Comparison of ENCODE assay signal across 19 cellular contexts in the genomic region with DNA sequence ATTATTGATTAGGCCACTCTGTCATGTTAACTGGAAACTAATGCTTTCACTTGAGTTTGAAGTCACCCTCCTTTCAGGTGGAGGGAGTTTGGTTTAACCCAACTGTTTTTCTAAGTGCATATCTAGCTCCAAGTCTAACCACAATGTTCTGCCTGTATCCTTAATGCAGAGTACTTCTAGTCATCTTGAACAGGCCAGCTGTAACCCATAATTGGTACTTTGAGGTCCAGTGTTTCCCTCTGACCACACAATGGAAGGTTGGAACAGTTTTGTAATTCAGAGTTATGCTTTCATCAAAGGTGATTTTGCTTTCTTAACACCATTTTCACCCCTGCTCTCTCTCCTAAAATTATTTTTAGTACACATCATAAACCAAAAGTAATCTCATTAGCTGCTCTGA.
"Had no signal": no experiment of that assay in that cellular context is flagged by ENCODE, and none has a peak within 500 bp of the region (broad histone marks: within the 10 kb centered on the region; RNA-seq: fewer than 3 reads in every experiment).

No MANE protein-coding gene starts in this region.

- H3K4me3 ChIP-seq: dorsolateral prefrontal cortex, heart left ventricle, mucosa of descending colon, ovary, tibial artery, upper lobe of left lung, uterus had no signal

- H3K27ac Mint-ChIP-seq: natural killer cell; stimulated activated memory B cell treated with anti-CD40 and anti-IgM and Interleukin-4, amounts not matched to agents 10 μg/mL and 1 μg/mL and 100 μg/mL, for 72 hours; stimulated activated naive CD8-positive, alpha-beta T cell treated with anti-CD3 and anti-CD28 coated beads, Interleukin-15, Interleukin-2, amounts not matched to agents 100 ng/mL and 50 ng/mL, for 24 hours had no signal

- H3K36me3 Mint-ChIP-seq: natural killer cell; stimulated activated memory B cell treated with anti-CD40 and anti-IgM and Interleukin-4, amounts not matched to agents 10 μg/mL and 1 μg/mL and 100 μg/mL, for 72 hours had no signal

- H3K4me3 Mint-ChIP-seq: natural killer cell; neural crest cell; stimulated activated memory B cell treated with anti-CD40 and anti-IgM and Interleukin-4, amounts not matched to agents 10 μg/mL and 1 μg/mL and 100 μg/mL, for 72 hours; stimulated activated naive CD8-positive, alpha-beta T cell treated with anti-CD3 and anti-CD28 coated beads, Interleukin-15, Interleukin-2, amounts not matched to agents 100 ng/mL and 50 ng/mL, for 24 hours had no signal

- H3K9me3 Mint-ChIP-seq: natural killer cell; neural crest cell; stimulated activated memory B cell treated with anti-CD40 and anti-IgM and Interleukin-4, amounts not matched to agents 10 μg/mL and 1 μg/mL and 100 μg/mL, for 72 hours; stimulated activated naive CD8-positive, alpha-beta T cell treated with anti-CD3 and anti-CD28 coated beads, Interleukin-15, Interleukin-2, amounts not matched to agents 100 ng/mL and 50 ng/mL, for 24 hours had no signal

- H3K4me1 Mint-ChIP-seq: natural killer cell; stimulated activated memory B cell treated with anti-CD40 and anti-IgM and Interleukin-4, amounts not matched to agents 10 μg/mL and 1 μg/mL and 100 μg/mL, for 72 hours had no signal

- DNase-seq: cortex of kidney; dorsolateral prefrontal cortex; effector CD8-positive, alpha-beta T cell; foreskin fibroblast; heart left ventricle; hippocampal formation; islet precursor cell; mucosa of descending colon; natural killer cell; nucleus accumbens; ovary; right cardiac atrium; stimulated activated CD4-positive, alpha-beta T cell treated with anti-CD3 and anti-CD28 coated beads, Interleukin-4, amount 100 ng/mL, for 1 hour; tibial artery; upper lobe of left lung; uterus had no signal

- H3K27ac ChIP-seq: dorsolateral prefrontal cortex, heart left ventricle, ovary, tibial artery, upper lobe of left lung, uterus had no signal

- H3K4me1 ChIP-seq: heart left ventricle, tibial artery, upper lobe of left lung, uterus had no signal

- H3K27me3 ChIP-seq: dorsolateral prefrontal cortex, heart left ventricle, ovary, tibial artery, upper lobe of left lung, uterus had no signal

- H3K27me3 Mint-ChIP-seq: stimulated activated memory B cell treated with anti-CD40 and anti-IgM and Interleukin-4, amounts not matched to agents 10 μg/mL and 1 μg/mL and 100 μg/mL, for 72 hours had no signal

- H3K36me3 ChIP-seq: heart left ventricle, ovary, tibial artery, upper lobe of left lung, uterus had no signal

- H3K9me3 ChIP-seq: heart left ventricle, mucosa of descending colon, ovary, tibial artery, upper lobe of left lung, uterus had no signal
